In genomic region chr16:6836771-6837170, GRCh38 we compare ENCODE assay signal across 17 cellular contexts.
DNase-seq lines count a peak whose midpoint lies in the region; ATAC-seq and TF ChIP-seq lines count a peak whose summit lies in the region.
"Had no signal": no experiment of that assay in that cellular context is flagged by ENCODE, and none has a peak within 500 bp of the region (broad histone marks: within the 10 kb centered on the region; RNA-seq: fewer than 3 reads in every experiment).

No MANE protein-coding gene starts in this region.

- TF ChIP-seq POLR2A in right lobe of liver (IDR thresholded peaks at IDR 0.05) = no peak

- no peak overlapping the region for H3K27ac ChIP-seq in right atrium auricular region
- no peak overlapping the region for H3K27ac ChIP-seq in right lobe of liver
- H3K27ac ChIP-seq: A549 had no signal

- no peaks in the 10 kb centered on the region for H3K4me1 Mint-ChIP-seq in type B pancreatic cell (ENCODE audit: unreplicated experiment)
- H3K4me1 Mint-ChIP-seq: CD14-positive monocyte had no signal

- WGBS in right lobe of liver (ENCODE audit: insufficient coverage, low coverage, low lambda C conversion rate, missing lambda C conversion rate) = 56% methylated on average over 3 of the region's 3 CpGs

- peak; percentile 2 for DNase-seq in HT1080 (ENCODE audit: low read depth)
- DNase-seq in epithelial cell of proximal tubule (ENCODE audit: low read depth) = peak; percentile 95
- DNase-seq in kidney glomerular epithelial cell (lab: John Stamatoyannopoulos, UW) = peak; percentile 98
- no peak for DNase-seq in type B pancreatic cell (ENCODE audit: extremely low spot score, unreplicated experiment)
- no peak for DNase-seq in stimulated activated CD4-positive, alpha-beta T cell treated with anti-CD3 and anti-CD28 coated beads, Interleukin-4, amount 100 ng/mL, for 4 hours
- no peak for DNase-seq in right atrium auricular region (ENCODE audit: low spot score)
- DNase-seq in right lobe of liver = no peak
- DNase-seq: Caco-2; CD8-positive, alpha-beta T cell; HCEC 1CT; HFFc6; IMR-90; KBM-7 had no signal

- H3K36me3 ChIP-seq in right atrium auricular region (no peaks in the 10 kb centered on the region), right lobe of liver (no peaks in the 10 kb centered on the region)

- intact Hi-C loops in right lobe of liver (cut with DNase I) = no loop called here

- H3K9me3 Mint-ChIP-seq in type B pancreatic cell = no peaks in the 10 kb centered on the region

- no peaks in the 10 kb centered on the region for H3K27me3 Mint-ChIP-seq in type B pancreatic cell

- H3K4me3 ChIP-seq in epithelial cell of proximal tubule (ENCODE audit: low read depth, low read length) (peak overlapping the region; percentile 9), right atrium auricular region (no peak overlapping the region), right lobe of liver (no peak overlapping the region)
- H3K4me3 ChIP-seq: A549, GM12878 had no signal

- H3K4me3 Mint-ChIP-seq in type B pancreatic cell = no peak overlapping the region
- H3K4me3 Mint-ChIP-seq: CD14-positive monocyte; CD8-positive, alpha-beta T cell; HFFc6 had no signal

- no peaks in the 10 kb centered on the region for H3K36me3 Mint-ChIP-seq in type B pancreatic cell
- H3K36me3 Mint-ChIP-seq: CD14-positive monocyte; CD8-positive, alpha-beta T cell had no signal

- H3K27ac Mint-ChIP-seq in type B pancreatic cell = peak overlapping the region; percentile 21
- H3K27ac Mint-ChIP-seq: CD14-positive monocyte; CD8-positive, alpha-beta T cell; HFFc6 had no signal

- ATAC-seq in GM18873 (IDR thresholded peaks at IDR 0.05; ENCODE audit: low FRiP score, unreplicated experiment) = no peak
- ATAC-seq in right lobe of liver = no peak
- ATAC-seq: A549; CD8-positive, alpha-beta T cell; GM12878 had no signal

- H3K9me3 ChIP-seq in right atrium auricular region (no peaks in the 10 kb centered on the region), right lobe of liver (no peaks in the 10 kb centered on the region)
- H3K9me3 ChIP-seq: A549, Caco-2 had no signal

- H3K4me1 ChIP-seq in right atrium auricular region = no peaks in the 10 kb centered on the region
- no peaks in the 10 kb centered on the region for H3K4me1 ChIP-seq in right lobe of liver
- H3K4me1 ChIP-seq: A549, Caco-2 had no signal

- H3K27me3 ChIP-seq in right atrium auricular region (no peaks in the 10 kb centered on the region), right lobe of liver (no peaks in the 10 kb centered on the region)

- TF ChIP-seq CTCF in epithelial cell of proximal tubule (conservative IDR thresholded peaks at IDR 0.05; ENCODE audit: low read depth, low read length) = no peak
- no peak for TF ChIP-seq CTCF in type B pancreatic cell (conservative IDR thresholded peaks at IDR 0.05)
- TF ChIP-seq CTCF in right atrium auricular region (IDR thresholded peaks at IDR 0.05) = no peak
- TF ChIP-seq CTCF in right lobe of liver (IDR thresholded peaks at IDR 0.05) = no peak

Comparison
In these comparisons a context has a peak if more than half of its experiments do, and no peak if none do; other contexts are left out.
1. DNase-seq: peak in HT1080 (single experiment), epithelial cell of proximal tubule (single experiment) and kidney glomerular epithelial cell (single experiment); none in type B pancreatic cell (single experiment), stimulated activated CD4-positive, alpha-beta T cell treated with anti-CD3 and anti-CD28 coated beads, Interleukin-4, amount 100 ng/mL, for 4 hours (0 of 2), right atrium auricular region (single experiment) and right lobe of liver (0 of 3).